8 cellular contexts compared by ENCODE assay signal in the genomic region with DNA sequence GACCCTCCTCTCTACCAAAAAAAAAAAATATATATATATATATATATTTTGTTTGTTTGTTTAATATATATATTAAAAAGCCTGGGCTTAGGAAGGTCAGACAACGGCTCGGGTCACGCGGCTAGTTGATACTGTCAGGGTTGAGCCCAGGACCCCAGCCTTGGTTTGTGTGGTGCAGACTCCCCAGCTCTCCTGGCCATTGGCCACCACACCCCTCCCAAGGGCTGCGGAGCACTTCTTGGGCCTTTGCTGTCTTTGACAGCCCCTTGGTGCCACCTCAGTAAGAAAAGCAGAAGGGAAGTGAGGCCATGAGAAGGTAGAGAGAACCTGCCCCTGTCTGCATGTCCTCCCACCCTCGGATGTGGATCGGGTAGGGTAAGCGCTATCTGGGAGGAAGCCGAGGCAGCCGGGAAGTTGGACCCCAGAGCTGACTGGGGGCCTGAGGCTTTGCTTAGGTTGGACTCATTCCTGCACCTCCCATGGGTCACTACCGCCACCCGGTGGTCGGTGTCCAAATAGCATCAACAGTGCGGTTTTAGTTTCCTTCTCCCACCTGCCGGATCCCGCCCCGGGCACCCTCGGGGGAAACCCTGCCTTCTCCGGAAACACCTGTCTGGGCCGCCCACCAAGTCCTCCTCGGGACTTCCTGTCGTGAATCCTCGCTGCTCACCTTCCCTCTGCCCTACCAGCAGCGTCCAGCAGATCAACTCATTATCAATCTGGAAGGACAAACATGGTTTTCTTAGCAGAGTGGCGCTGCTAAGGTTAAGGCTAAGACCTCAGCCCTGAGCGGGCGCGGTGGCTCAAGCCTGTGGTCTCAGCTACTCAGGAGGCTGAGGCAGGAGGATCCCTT. TPM values are rescaled to one million over a fixed set of nuclear protein-coding genes. Genes with fewer than 3 reads are reported as not detected.
DNase-seq lines count a peak whose midpoint lies in the region; FAIRE-seq lines count a peak whose summit lies in the region.

No MANE protein-coding gene starts in this region.

- DNase-seq in GM04504 (ENCODE audit: low read depth) = peak; percentile 24
- DNase-seq in H4 (ENCODE audit: low spot score) = peak; percentile 58
- peak; percentile 59 to 71 for DNase-seq in Kasumi-1 (lab: John Stamatoyannopoulos, UW)
- peak; percentile 62 for DNase-seq in RPMI7951 (ENCODE audit: low read depth)
- peak; percentile 78 for DNase-seq in activated effector memory CD4-positive, alpha-beta T cell treated with Interleukin-2 at 50 U/mL for 16 hours
- DNase-seq in frontal cortex (ENCODE audit: low spot score in 2 of 2) = peak; percentile 52 to 79
- peak in 52 of 56 donors; percentile 16 to 89 (median 66) for DNase-seq in nucleus accumbens (lab: John Stamatoyannopoulos, UW)
- peak; percentile 90 for DNase-seq in superior temporal gyrus (ENCODE audit: extremely low spot score)

- FAIRE-seq in frontal cortex (lab: Jason Lieb, UNC) = no peak

RNA-seq across cellular contexts. Expression of a gene that starts 29.8 kb away (rescaled TPM):
- total RNA-seq in H4 (2014; rRNA removed; shearing (Covaris generic)) = 74.1 and 79.6 TPM in 2 replicates
- 64.1 and 74.0 TPM in 2 replicates for total RNA-seq in RPMI7951 (2014; rRNA removed; shearing (Covaris generic))
- total RNA-seq in frontal cortex = 68.5 TPM

RNA-seq across cellular contexts. Expression of a gene that starts 49.4 kb away (rescaled TPM):
- not detected in 2 replicates for total RNA-seq in H4 (2014; rRNA removed; shearing (Covaris generic))
- not detected in 2 replicates for total RNA-seq in RPMI7951 (2014; rRNA removed; shearing (Covaris generic))
- total RNA-seq in frontal cortex = 24.1 TPM

Comparison
In these comparisons a context has a peak if more than half of its experiments do, and no peak if none do; other contexts are left out.
1. Peak in every context shown above with its lines: DNase-seq.
2. DNase-seq: peak in every context shown above with its lines; median percentile 90 in superior temporal gyrus; 78 in activated effector memory CD4-positive, alpha-beta T cell treated with Interleukin-2 at 50 U/mL for 16 hours; 66 in frontal cortex; 66 in nucleus accumbens; 65 in Kasumi-1; 62 in RPMI7951; 58 in H4; 24 in GM04504.
3. RNA of a gene that starts 49.4 kb away (total RNA-seq): 24.1 TPM in frontal cortex (single experiment); not detected in H4 and not detected in RPMI7951; every median in the first group is over 10 times any median in the second.